ENCODE assay signal across 13 cellular contexts in genomic region chr1:227191607-227192006, GRCh38.
DNase-seq lines count a peak whose midpoint lies in the region; ATAC-seq and TF ChIP-seq lines count a peak whose summit lies in the region.
"Had no signal": no experiment of that assay in that cellular context is flagged by ENCODE, and none has a peak within 500 bp of the region (broad histone marks: within the 10 kb centered on the region; RNA-seq: fewer than 3 reads in every experiment).

No MANE protein-coding gene starts in this region.

- H3F3A ChIP-seq in smooth muscle cell (ENCODE audit: low read depth) = no peaks in the 10 kb centered on the region

- H3K79me2 ChIP-seq in smooth muscle cell (ENCODE audit: low read depth) = peaks cover 20% of the 10 kb centered on the region

- H3K4me3 ChIP-seq in smooth muscle cell = no peak overlapping the region
- H3K4me3 ChIP-seq: ascending aorta had no signal

- no peaks in the 10 kb centered on the region for H3K27me3 ChIP-seq in smooth muscle cell (ENCODE audit: low read depth)
- H3K27me3 ChIP-seq: ascending aorta had no signal

- H3K27ac ChIP-seq in smooth muscle cell (ENCODE audit: low read depth) = peak overlapping the region; percentile 26
- H3K27ac ChIP-seq: ascending aorta had no signal

- H3K4me2 ChIP-seq in smooth muscle cell = no peak overlapping the region

- WGBS in smooth muscle cell (ENCODE audit: low lambda C conversion rate) = 78% methylated on average over 2 of the region's 2 CpGs

- H4K20me1 ChIP-seq in smooth muscle cell (ENCODE audit: low read depth) = peaks cover 14% of the 10 kb centered on the region

- peak; percentile 88 for ATAC-seq in GM19395 (IDR thresholded peaks at IDR 0.05; ENCODE audit: unreplicated experiment)
- ATAC-seq in HG02678 (IDR thresholded peaks at IDR 0.05; ENCODE audit: unreplicated experiment) = peak; percentile 76
- peak; percentile 80 for ATAC-seq in HG03571 (IDR thresholded peaks at IDR 0.05; ENCODE audit: unreplicated experiment)
- ATAC-seq in left cardiac atrium = no peak
- ATAC-seq: left colon had no signal

- no peak overlapping the region for H3K9ac ChIP-seq in smooth muscle cell (ENCODE audit: low read depth)

- no peaks in the 10 kb centered on the region for H3K4me1 ChIP-seq in smooth muscle cell (ENCODE audit: low read depth)
- H3K4me1 ChIP-seq: ascending aorta had no signal

- H3K9me3 ChIP-seq in smooth muscle cell (replicated peaks; ENCODE audit: low read depth) = no peaks in the 10 kb centered on the region
- H3K9me3 ChIP-seq: ascending aorta had no signal

- no peaks in the 10 kb centered on the region for H3K36me3 ChIP-seq in smooth muscle cell (ENCODE audit: low read depth)

- TF ChIP-seq CTCF in smooth muscle cell (IDR thresholded peaks at IDR 0.05; ENCODE audit: borderline replicate concordance, insufficient read depth, poor library complexity, severe bottlenecking) = no peak

- H2AFZ ChIP-seq in smooth muscle cell (ENCODE audit: low read depth) = no peak overlapping the region

- DNase-seq in smooth muscle cell (lab: John Stamatoyannopoulos, UW; ENCODE audit: unreplicated experiment) (no peak), Ammon's horn (ENCODE audit: low spot score) (no peak), left cardiac atrium (no peak), kidney tubule cell (ENCODE audit: low spot score) (no peak)
- DNase-seq: CD4-positive, alpha-beta T cell; effector CD4-positive, alpha-beta T cell; NCI-H1092 treated with DMSO at 0.1 percent for 48 hours; NCI-H2227 treated with DMSO at 0.1 percent for 48 hours had no signal

- intact Hi-C loops in left cardiac atrium (cut with DNase I) = no loop called here

Comparison
In these comparisons a context has a peak if more than half of its experiments do, and no peak if none do; other contexts are left out.
1. ATAC-seq: peak in GM19395 (single experiment), HG02678 (single experiment) and HG03571 (single experiment); none in left cardiac atrium (0 of 2).